Comparison of ENCODE assay signal across 18 cellular contexts in genomic region chr11:93028959-93029536, GRCh38. TPM values are rescaled to one million over a fixed set of nuclear protein-coding genes. Genes with fewer than 3 reads are reported as not detected.
DNase-seq lines count a peak whose midpoint lies in the region; ATAC-seq, FAIRE-seq and TF ChIP-seq lines count a peak whose summit lies in the region.
"Had no signal": no experiment of that assay in that cellular context is flagged by ENCODE, and none has a peak within 500 bp of the region (broad histone marks: within the 10 kb centered on the region; RNA-seq: fewer than 3 reads in every experiment).

No MANE protein-coding gene starts in this region.

- FAIRE-seq in islet of Langerhans (lab: Jason Lieb, UNC) = peak; percentile 99

- H3K4me3 ChIP-seq in ovary = no peak overlapping the region
- H3K4me3 ChIP-seq: hepatocyte, thyroid gland had no signal

- TF ChIP-seq EP300 in ovary (IDR thresholded peaks at IDR 0.05) = no peak

- no peak for TF ChIP-seq POLR2A in ovary (IDR thresholded peaks at IDR 0.05)
- TF ChIP-seq POLR2A in erythroblast (IDR thresholded peaks at IDR 0.05; ENCODE audit: low read length) = no peak

- TF ChIP-seq CTCF in ovary (IDR thresholded peaks at IDR 0.05) = no peak

- intact Hi-C loops in ovary (cut with DNase I) = loop anchor here in 1 of 4 donors (10.0 kb wide), 1 partner anchor 64 kb away; the partner anchor contains the start of gene MTNR1B

- H3K4me1 ChIP-seq in ovary (ENCODE audit: insufficient read depth) = no peaks in the 10 kb centered on the region
- H3K4me1 ChIP-seq: thyroid gland had no signal

- no peaks in the 10 kb centered on the region for H3K9me3 ChIP-seq in ovary
- H3K9me3 ChIP-seq: thyroid gland had no signal

- ATAC-seq in GM18858 (IDR thresholded peaks at IDR 0.05; ENCODE audit: unreplicated experiment) (peak; percentile 52), GM21723 (IDR thresholded peaks at IDR 0.05; ENCODE audit: unreplicated experiment) (peak; percentile 87)

- no peaks in the 10 kb centered on the region for H3K36me3 ChIP-seq in ovary
- H3K36me3 ChIP-seq: thyroid gland, WERI-Rb-1 had no signal

- H3K27me3 ChIP-seq in ovary = no peaks in the 10 kb centered on the region
- H3K27me3 ChIP-seq: hepatocyte, thyroid gland had no signal

- DNase-seq in NCI-H187 (lab: John Stamatoyannopoulos, UW) = peak; percentile 52 to 58
- no peak for DNase-seq in occipital lobe (lab: John Stamatoyannopoulos, UW)
- no peak for DNase-seq in DMS 273 treated with DMSO at 0.1 percent for 48 hours (lab: John Stamatoyannopoulos, UW)
- no peak for DNase-seq in ovary
- DNase-seq in erythroblast (lab: John Stamatoyannopoulos, UW) = no peak
- DNase-seq: kidney glomerular epithelial cell, NCI-H2081 treated with DMSO at 0.1 percent for 48 hours, NCI-H748 treated with DMSO at 0.1 percent for 48 hours, thyroid gland, WERI-Rb-1 had no signal

- H3K27ac ChIP-seq in ovary = no peak overlapping the region
- H3K27ac ChIP-seq: hepatocyte, thyroid gland, WERI-Rb-1 had no signal

- 77 to 83% (median 78%) methylated on average over 6 of the region's 6 CpGs for WGBS in ovary, 3 donors

RNA-seq across cellular contexts. Expression of gene MTNR1B, which starts 59.6 kb away (rescaled TPM):
- not detected for total RNA-seq in occipital lobe
- not detected for total RNA-seq in ovary
- not detected for polyA plus RNA-seq in ovary
- total RNA-seq: activated T-helper 2 cell treated with anti-CD3 and anti-CD28 coated beads, Interferon-gamma antibody, Interleukin-2, Interleukin-4, amounts not matched to agents 10 μg/mL and 5 μg/mL and 100 μg/mL, durations not matched to agents 14 hours and 24 hours and 36 hours; cardiac septum; MCF 10A; thyroid gland had no signal
- polyA plus RNA-seq: adipose tissue had no signal

Comparison
In these comparisons a context has a peak if more than half of its experiments do, and no peak if none do; other contexts are left out.
1. DNase-seq: peak in NCI-H187 (2 of 2); none in occipital lobe (single experiment), DMS 273 treated with DMSO at 0.1 percent for 48 hours (single experiment), ovary (0 of 5) and erythroblast (0 of 2).